2 cellular contexts compared by ENCODE assay signal in the genomic region with DNA sequence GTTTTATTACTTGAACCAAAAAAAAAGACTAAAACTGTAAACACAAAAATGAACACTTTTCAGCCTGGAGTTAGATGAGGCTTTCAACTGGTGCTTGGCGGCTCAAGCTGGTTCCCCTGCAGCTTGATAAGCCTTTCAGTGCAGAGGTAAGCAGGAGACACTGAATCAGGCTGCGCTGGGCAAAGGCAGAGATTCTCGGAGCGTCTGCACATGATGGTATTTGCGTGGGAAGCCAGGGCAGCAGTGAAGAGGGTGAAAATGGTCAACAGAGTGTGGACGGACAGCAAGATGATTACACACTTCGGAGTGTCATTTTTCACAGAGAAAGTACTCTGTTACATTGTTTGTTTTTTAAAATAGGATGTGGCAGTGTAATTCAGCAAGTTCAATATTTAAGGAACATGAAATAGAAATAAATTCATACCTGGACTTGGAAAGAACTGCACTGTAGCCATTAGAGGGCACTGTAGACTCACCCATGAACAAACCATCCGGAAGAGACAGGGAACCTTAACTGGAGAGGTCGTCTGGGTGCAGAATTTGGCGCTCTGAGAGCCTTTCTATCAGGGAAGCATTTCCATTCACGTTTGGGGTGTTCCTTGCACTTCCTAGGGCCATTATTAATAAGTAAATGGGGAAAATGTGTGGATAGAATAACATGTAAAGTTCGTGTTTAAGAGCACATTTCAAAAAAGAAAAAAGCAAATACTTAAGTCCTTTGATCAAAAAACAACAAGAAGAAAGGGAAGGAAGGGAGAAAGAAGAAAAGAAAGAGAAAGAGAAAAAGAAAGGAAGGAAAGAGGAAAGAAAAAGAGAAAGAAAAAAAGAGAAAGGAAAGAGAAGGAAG.
TF ChIP-seq lines count a peak whose summit lies in the region.

No MANE protein-coding gene starts in this region.

TF ChIP-seq in GM23338, 12 proteins besides CTCF, POLR2A, EP300 and RAD21 (continued from another document and continues in another):
- TF ChIP-seq, protein P1, sequence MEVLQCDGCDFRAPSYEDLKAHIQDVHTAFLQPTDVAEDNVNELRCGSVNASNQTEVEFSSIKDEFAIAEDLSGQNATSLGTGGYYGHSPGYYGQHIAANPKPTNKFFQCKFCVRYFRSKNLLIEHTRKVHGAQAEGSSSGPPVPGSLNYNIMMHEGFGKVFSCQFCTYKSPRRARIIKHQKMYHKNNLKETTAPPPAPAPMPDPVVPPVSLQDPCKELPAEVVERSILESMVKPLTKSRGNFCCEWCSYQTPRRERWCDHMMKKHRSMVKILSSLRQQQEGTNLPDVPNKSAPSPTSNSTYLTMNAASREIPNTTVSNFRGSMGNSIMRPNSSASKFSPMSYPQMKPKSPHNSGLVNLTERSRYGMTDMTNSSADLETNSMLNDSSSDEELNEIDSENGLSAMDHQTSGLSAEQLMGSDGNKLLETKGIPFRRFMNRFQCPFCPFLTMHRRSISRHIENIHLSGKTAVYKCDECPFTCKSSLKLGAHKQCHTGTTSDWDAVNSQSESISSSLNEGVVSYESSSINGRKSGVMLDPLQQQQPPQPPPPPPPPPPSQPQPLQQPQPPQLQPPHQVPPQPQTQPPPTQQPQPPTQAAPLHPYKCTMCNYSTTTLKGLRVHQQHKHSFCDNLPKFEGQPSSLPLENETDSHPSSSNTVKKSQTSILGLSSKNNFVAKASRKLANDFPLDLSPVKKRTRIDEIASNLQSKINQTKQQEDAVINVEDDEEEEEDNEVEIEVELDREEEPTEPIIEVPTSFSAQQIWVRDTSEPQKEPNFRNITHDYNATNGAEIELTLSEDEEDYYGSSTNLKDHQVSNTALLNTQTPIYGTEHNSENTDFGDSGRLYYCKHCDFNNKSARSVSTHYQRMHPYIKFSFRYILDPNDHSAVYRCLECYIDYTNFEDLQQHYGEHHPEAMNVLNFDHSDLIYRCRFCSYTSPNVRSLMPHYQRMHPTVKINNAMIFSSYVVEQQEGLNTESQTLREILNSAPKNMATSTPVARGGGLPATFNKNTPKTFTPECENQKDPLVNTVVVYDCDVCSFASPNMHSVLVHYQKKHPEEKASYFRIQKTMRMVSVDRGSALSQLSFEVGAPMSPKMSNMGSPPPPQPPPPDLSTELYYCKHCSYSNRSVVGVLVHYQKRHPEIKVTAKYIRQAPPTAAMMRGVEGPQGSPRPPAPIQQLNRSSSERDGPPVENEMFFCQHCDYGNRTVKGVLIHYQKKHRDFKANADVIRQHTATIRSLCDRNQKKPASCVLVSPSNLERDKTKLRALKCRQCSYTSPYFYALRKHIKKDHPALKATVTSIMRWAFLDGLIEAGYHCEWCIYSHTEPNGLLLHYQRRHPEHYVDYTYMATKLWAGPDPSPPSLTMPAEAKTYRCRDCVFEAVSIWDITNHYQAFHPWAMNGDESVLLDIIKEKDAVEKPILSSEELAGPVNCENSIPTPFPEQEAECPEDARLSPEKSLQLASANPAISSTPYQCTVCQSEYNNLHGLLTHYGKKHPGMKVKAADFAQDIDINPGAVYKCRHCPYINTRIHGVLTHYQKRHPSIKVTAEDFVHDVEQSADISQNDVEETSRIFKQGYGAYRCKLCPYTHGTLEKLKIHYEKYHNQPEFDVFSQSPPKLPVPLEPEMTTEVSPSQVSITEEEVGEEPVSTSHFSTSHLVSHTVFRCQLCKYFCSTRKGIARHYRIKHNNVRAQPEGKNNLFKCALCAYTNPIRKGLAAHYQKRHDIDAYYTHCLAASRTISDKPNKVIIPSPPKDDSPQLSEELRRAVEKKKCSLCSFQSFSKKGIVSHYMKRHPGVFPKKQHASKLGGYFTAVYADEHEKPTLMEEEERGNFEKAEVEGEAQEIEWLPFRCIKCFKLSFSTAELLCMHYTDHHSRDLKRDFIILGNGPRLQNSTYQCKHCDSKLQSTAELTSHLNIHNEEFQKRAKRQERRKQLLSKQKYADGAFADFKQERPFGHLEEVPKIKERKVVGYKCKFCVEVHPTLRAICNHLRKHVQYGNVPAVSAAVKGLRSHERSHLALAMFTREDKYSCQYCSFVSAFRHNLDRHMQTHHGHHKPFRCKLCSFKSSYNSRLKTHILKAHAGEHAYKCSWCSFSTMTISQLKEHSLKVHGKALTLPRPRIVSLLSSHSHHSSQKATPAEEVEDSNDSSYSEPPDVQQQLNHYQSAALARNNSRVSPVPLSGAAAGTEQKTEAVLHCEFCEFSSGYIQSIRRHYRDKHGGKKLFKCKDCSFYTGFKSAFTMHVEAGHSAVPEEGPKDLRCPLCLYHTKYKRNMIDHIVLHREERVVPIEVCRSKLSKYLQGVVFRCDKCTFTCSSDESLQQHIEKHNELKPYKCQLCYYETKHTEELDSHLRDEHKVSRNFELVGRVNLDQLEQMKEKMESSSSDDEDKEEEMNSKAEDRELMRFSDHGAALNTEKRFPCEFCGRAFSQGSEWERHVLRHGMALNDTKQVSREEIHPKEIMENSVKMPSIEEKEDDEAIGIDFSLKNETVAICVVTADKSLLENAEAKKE (CRISPR knock-in tag; IDR thresholded peaks at IDR 0.05), result no peak
- TF ChIP-seq JUNB (IDR thresholded peaks at IDR 0.05; ENCODE audit: unreplicated experiment), result no peak
- TF ChIP-seq POLR2AphosphoS5 (IDR thresholded peaks at IDR 0.05; ENCODE audit: low read depth), result no peak
- no peak for TF ChIP-seq ZNF114 (CRISPR knock-in tag; IDR thresholded peaks at IDR 0.05)
- TF ChIP-seq, protein P2, sequence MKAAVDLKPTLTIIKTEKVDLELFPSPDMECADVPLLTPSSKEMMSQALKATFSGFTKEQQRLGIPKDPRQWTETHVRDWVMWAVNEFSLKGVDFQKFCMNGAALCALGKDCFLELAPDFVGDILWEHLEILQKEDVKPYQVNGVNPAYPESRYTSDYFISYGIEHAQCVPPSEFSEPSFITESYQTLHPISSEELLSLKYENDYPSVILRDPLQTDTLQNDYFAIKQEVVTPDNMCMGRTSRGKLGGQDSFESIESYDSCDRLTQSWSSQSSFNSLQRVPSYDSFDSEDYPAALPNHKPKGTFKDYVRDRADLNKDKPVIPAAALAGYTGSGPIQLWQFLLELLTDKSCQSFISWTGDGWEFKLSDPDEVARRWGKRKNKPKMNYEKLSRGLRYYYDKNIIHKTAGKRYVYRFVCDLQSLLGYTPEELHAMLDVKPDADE (IDR thresholded peaks at IDR 0.05), result no peak
- TF ChIP-seq NANOG (IDR thresholded peaks at IDR 0.05; ENCODE audit: borderline replicate concordance), result no peak
- TF ChIP-seq ZNF331 (CRISPR knock-in tag; IDR thresholded peaks at IDR 0.05; ENCODE audit: low read depth), result no peak

TF ChIP-seq in SK-N-SH, 30 proteins besides CTCF, POLR2A, EP300 and RAD21 (continued from another document):
- no peak for TF ChIP-seq IRF3 (IDR thresholded peaks at IDR 0.05; ENCODE audit: low read depth, low read length)
- TF ChIP-seq REST (IDR thresholded peaks at IDR 0.05; ENCODE audit: low read depth, low read length), result no peak
- peak; percentile 68; the same call in 1 of the 2 replicates for TF ChIP-seq SMC3 (IDR thresholded peaks at IDR 0.05; ENCODE audit: low read depth, low read length)
- TF ChIP-seq RFX5 (IDR thresholded peaks at IDR 0.05; ENCODE audit: low read length), result no peak
